ENCODE assay signal across 10 cellular contexts in the genomic region with DNA sequence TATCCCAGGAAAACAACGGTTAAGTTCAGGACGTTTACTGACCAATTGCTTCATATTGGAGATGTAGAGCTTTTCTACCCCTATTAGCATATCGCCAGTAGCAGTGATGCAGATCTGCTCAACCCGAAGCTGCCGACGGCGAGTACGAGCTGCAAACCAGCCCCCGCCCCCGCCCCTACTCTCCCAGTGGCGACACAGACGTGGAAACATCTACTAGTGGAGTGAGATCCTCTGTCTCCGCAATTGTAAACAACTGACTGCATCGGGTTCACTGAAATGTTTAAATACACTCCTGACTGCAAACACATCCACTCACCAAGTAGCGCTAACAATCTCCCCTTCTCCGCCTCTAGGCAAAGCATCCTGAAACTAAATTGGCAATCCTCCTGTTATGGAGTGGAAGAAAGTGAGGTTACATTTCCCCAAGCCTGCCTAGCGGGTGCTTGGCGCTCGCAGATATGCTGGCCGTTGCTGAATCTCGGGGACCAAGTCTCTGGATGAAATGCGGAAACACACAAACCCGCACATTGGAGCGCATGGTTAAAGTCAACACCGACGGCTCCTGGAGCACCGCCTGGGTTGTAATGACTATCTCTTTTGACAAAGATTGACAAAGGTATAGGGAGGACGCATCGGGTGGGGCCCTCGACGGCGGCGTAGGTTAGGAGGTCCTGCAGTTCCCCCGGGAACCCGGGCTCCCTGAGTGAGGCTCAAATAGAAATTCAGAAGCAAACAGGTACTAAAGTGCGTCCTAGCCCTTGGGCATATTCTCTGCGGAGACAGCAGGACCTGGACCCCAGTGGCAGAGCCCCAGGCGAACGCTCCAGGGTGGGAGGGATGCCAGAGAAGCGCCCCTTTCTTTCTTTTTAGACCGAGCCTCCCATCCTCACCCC.
DNase-seq lines count a peak whose midpoint lies in the region; ATAC-seq, FAIRE-seq and TF ChIP-seq lines count a peak whose summit lies in the region.
"Had no signal": no experiment of that assay in that cellular context is flagged by ENCODE, and none has a peak within 500 bp of the region (broad histone marks: within the 10 kb centered on the region; RNA-seq: fewer than 3 reads in every experiment).

No MANE protein-coding gene starts in this region.

- H4K20me1 ChIP-seq in SK-N-SH (ENCODE audit: insufficient read depth): no peaks in the 10 kb centered on the region

- no peak for ATAC-seq in SK-N-SH treated with all-trans-retinoic acid at 6 μM for 48 hours
- ATAC-seq in Panc1: peak; percentile 19; the same call in 1 of the 2 replicates
- no peak for ATAC-seq in stimulated activated naive CD8-positive, alpha-beta T cell treated with anti-CD3 and anti-CD28 coated beads, Interleukin-15, Interleukin-2, amounts not matched to agents 100 U/mL and 50 U/mL, for 24 hours
- no peak for ATAC-seq in GM18907 (IDR thresholded peaks at IDR 0.05; ENCODE audit: unreplicated experiment)
- no peak for ATAC-seq in HG03039 (IDR thresholded peaks at IDR 0.05; ENCODE audit: unreplicated experiment)
- ATAC-seq: body of pancreas had no signal

- H3K9ac ChIP-seq in SK-N-SH: no peak overlapping the region

- POLR2A ChIA-PET in SK-N-SH (lab: Yijun Ruan, JAX) (no interaction called here), Panc1 (lab: Charles Lee) (no interaction called here)

- CTCF ChIA-PET in SK-N-SH (lab: Yijun Ruan, JAX) (no interaction called here), Panc1 (lab: Charles Lee) (interaction anchor here (0.6 kb wide), 1 partner anchor 183 kb away, joined by 4 read pairs; no protein-coding TSS in a partner anchor)

- H3K79me2 ChIP-seq in SK-N-SH (ENCODE audit: insufficient read depth): no peaks in the 10 kb centered on the region

- DNase-seq in SK-N-SH (peak; percentile 2), Panc1 (ENCODE audit: low read depth, low spot score) (no peak), iPS DF 6.9 (ENCODE audit: low read depth, low spot score) (no peak), D721Med (ENCODE audit: insufficient read length, low spot score) (no peak)
- DNase-seq in stimulated activated naive CD8-positive, alpha-beta T cell treated with anti-CD3 and anti-CD28 coated beads, Interleukin-15, Interleukin-2, amounts not matched to agents 100 U/mL and 50 U/mL, for 24 hours: peak; percentile 3

- H3K27me3 ChIP-seq in SK-N-SH (ENCODE audit: insufficient read depth) (peaks cover 33% of the 10 kb centered on the region), Panc1 (ENCODE audit: control insufficient read depth, insufficient read depth, low read length) (peaks cover 22% of the 10 kb centered on the region), iPS DF 6.9 (ENCODE audit: control insufficient read depth, insufficient read depth, low read length) (peaks cover 4% of the 10 kb centered on the region; the same call in 1 of the 2 replicates)
- H3K27me3 ChIP-seq: body of pancreas had no signal

- H3K36me3 ChIP-seq in SK-N-SH (replicated peaks in 1 of 2; ENCODE audit: control insufficient read depth in 1 of 2, insufficient read depth in 2 of 2, low read length in 1 of 2): no peaks in the 10 kb centered on the region
- no peaks in the 10 kb centered on the region for H3K36me3 ChIP-seq in Panc1 (ENCODE audit: control insufficient read depth, insufficient read depth, low read length)
- H3K36me3 ChIP-seq in iPS DF 6.9 (ENCODE audit: control insufficient read depth, insufficient read depth, low read length): no peaks in the 10 kb centered on the region
- H3K36me3 ChIP-seq: SJSA1 had no signal

- TF ChIP-seq EP300 in SK-N-SH (IDR thresholded peaks at IDR 0.05; ENCODE audit: borderline replicate concordance in 1 of 2, low read depth in 1 of 2, low read length in 1 of 2): no peak

- no peaks in the 10 kb centered on the region for H3K9me3 ChIP-seq in SK-N-SH
- no peaks in the 10 kb centered on the region for H3K9me3 ChIP-seq in Panc1 (ENCODE audit: control insufficient read depth, insufficient read depth, low read depth, low read length)
- no peaks in the 10 kb centered on the region for H3K9me3 ChIP-seq in iPS DF 6.9 (ENCODE audit: control insufficient read depth, insufficient read depth, low read length)
- H3K9me3 ChIP-seq: body of pancreas, SJSA1 had no signal

- no peak overlapping the region for H2AFZ ChIP-seq in SK-N-SH (ENCODE audit: low read depth)

- in situ Hi-C loops in Panc1 (cut with HindIII; ENCODE audit: low pct_unique_long_range_greater_than_20kb, low sequenced_read_pairs): no loop called here

- H3F3A ChIP-seq in SK-N-SH (replicated peaks; ENCODE audit: insufficient read depth): no peaks in the 10 kb centered on the region

- H3K4me1 ChIP-seq in SK-N-SH (ENCODE audit: control insufficient read depth in 1 of 2, insufficient read depth in 2 of 2, low read depth in 1 of 2, low read length in 1 of 2) (no peaks in the 10 kb centered on the region; a peak in 1 of 4 replicates), Panc1 (ENCODE audit: control insufficient read depth, insufficient read depth, low read length) (no peaks in the 10 kb centered on the region), iPS DF 6.9 (ENCODE audit: control insufficient read depth, insufficient read depth, low read length) (no peaks in the 10 kb centered on the region)
- H3K4me1 ChIP-seq: SJSA1 had no signal

- FAIRE-seq in D721Med (lab: Jason Lieb, UNC): no peak

- H3K27ac ChIP-seq in SK-N-SH (ENCODE audit: low read depth in 2 of 2, low read length in 1 of 2) (no peak overlapping the region), Panc1 (ENCODE audit: low read length) (no peak overlapping the region), iPS DF 6.9 (ENCODE audit: low read length) (no peak overlapping the region)
- H3K27ac ChIP-seq: body of pancreas, SJSA1 had no signal

- H3K9me2 ChIP-seq in SK-N-SH: no peaks in the 10 kb centered on the region

- BruUV-seq in Panc1 (replicated peaks; lab: Mats Ljungman, UMichigan): no TSS peak

- H3K4me2 ChIP-seq in SK-N-SH: no peak overlapping the region

- 8% methylated on average over 35 of the region's 41 CpGs for WGBS in SK-N-SH (ENCODE audit: low lambda C conversion rate)
- no CpG with 5 or more reads among the region's 41 CpGs for WGBS in iPS DF 6.9 (ENCODE audit: insufficient coverage, insufficient read length)

- no peak overlapping the region for H3K4me3 ChIP-seq in SK-N-SH (ENCODE audit: low read depth in 2 of 2, low read length in 1 of 2)
- peak overlapping the region in 1 of 2 experiments; percentile 51; a peak in 3 of 4 replicates for H3K4me3 ChIP-seq in Panc1 (ENCODE audit: low read depth in 2 of 2, low read length in 2 of 2)
- H3K4me3 ChIP-seq in iPS DF 6.9 (ENCODE audit: low read length): peak overlapping the region; percentile 86; the same call in 1 of the 2 replicates
- H3K4me3 ChIP-seq: SJSA1 had no signal

- intact Hi-C loops in Panc1 (cut with micrococcal nuclease; ENCODE audit: unreplicated experiment): no loop called here

- no peak for TF ChIP-seq RAD21 in SK-N-SH (IDR thresholded peaks at IDR 0.05; ENCODE audit: low read length)

- TF ChIP-seq CTCF in SK-N-SH (IDR thresholded peaks at IDR 0.05) (no peak), Panc1 (IDR thresholded peaks at IDR 0.05) (no peak), D721Med (IDR thresholded peaks at IDR 0.05; ENCODE audit: insufficient read depth, missing control alignments) (no peak)

TF ChIP-seq in SK-N-SH, 30 proteins besides CTCF, POLR2A, EP300 and RAD21 (continues in another document):
- TF ChIP-seq SMC3 (IDR thresholded peaks at IDR 0.05; ENCODE audit: low read depth, low read length) (no peak), FOXJ3 (CRISPR knock-in tag; IDR thresholded peaks at IDR 0.05) (no peak), FOXM1 (IDR thresholded peaks at IDR 0.05; ENCODE audit: low read depth) (no peak), RCOR1 (IDR thresholded peaks at IDR 0.05; ENCODE audit: low read length) (no peak), RFX5 (IDR thresholded peaks at IDR 0.05; ENCODE audit: low read length) (no peak), JUND (IDR thresholded peaks at IDR 0.05) (no peak)
- TF ChIP-seq, protein P1, sequence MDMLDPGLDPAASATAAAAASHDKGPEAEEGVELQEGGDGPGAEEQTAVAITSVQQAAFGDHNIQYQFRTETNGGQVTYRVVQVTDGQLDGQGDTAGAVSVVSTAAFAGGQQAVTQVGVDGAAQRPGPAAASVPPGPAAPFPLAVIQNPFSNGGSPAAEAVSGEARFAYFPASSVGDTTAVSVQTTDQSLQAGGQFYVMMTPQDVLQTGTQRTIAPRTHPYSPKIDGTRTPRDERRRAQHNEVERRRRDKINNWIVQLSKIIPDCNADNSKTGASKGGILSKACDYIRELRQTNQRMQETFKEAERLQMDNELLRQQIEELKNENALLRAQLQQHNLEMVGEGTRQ (IDR thresholded peaks at IDR 0.05; ENCODE audit: borderline replicate concordance, low read depth, low read length): no peak
- TF ChIP-seq, protein P2, sequence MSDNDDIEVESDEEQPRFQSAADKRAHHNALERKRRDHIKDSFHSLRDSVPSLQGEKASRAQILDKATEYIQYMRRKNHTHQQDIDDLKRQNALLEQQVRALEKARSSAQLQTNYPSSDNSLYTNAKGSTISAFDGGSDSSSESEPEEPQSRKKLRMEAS (IDR thresholded peaks at IDR 0.05; ENCODE audit: low read depth): no peak

TF ChIP-seq in SK-N-SH treated with all-trans-retinoic acid at 6 μM for 48 hours, 23 proteins besides CTCF, POLR2A, EP300 and RAD21 (continues in another document):
- TF ChIP-seq, protein P3, sequence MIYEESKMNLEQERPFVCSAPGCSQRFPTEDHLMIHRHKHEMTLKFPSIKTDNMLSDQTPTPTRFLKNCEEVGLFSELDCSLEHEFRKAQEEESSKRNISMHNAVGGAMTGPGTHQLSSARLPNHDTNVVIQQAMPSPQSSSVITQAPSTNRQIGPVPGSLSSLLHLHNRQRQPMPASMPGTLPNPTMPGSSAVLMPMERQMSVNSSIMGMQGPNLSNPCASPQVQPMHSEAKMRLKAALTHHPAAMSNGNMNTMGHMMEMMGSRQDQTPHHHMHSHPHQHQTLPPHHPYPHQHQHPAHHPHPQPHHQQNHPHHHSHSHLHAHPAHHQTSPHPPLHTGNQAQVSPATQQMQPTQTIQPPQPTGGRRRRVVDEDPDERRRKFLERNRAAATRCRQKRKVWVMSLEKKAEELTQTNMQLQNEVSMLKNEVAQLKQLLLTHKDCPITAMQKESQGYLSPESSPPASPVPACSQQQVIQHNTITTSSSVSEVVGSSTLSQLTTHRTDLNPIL (CRISPR knock-in tag; IDR thresholded peaks at IDR 0.05; ENCODE audit: low read depth): no peak
- TF ChIP-seq TCF4 (CRISPR knock-in tag; IDR thresholded peaks at IDR 0.05; ENCODE audit: borderline replicate concordance): no peak
- no peak for TF ChIP-seq BACH2 (CRISPR knock-in tag; IDR thresholded peaks at IDR 0.05; ENCODE audit: borderline replicate concordance)
- no peak for TF ChIP-seq CSDC2 (CRISPR knock-in tag; IDR thresholded peaks at IDR 0.05)
- TF ChIP-seq SNAI2 (CRISPR knock-in tag; IDR thresholded peaks at IDR 0.05): no peak
- no peak for TF ChIP-seq ISL1 (CRISPR knock-in tag; IDR thresholded peaks at IDR 0.05)

Comparison
In these comparisons a context has a peak if more than half of its experiments do, and no peak if none do; other contexts are left out.
1. DNase-seq: peak in SK-N-SH (single experiment) and stimulated activated naive CD8-positive, alpha-beta T cell treated with anti-CD3 and anti-CD28 coated beads, Interleukin-15, Interleukin-2, amounts not matched to agents 100 U/mL and 50 U/mL, for 24 hours (single experiment); none in Panc1 (single experiment), iPS DF 6.9 (single experiment) and D721Med (single experiment).